In genomic region chr4:21569638-21570037, GRCh38 we compare ENCODE assay signal across 24 cellular contexts.
"Had no signal": no experiment of that assay in that cellular context is flagged by ENCODE, and none has a peak within 500 bp of the region (broad histone marks: within the 10 kb centered on the region; RNA-seq: fewer than 3 reads in every experiment).

No MANE protein-coding gene starts in this region.

- H3K4me1 Mint-ChIP-seq: memory B cell; naive B cell; nephron; stimulated activated naive B cell treated with anti-CD40 and anti-IgM and Interleukin-4, amounts not matched to agents 10 μg/mL and 1 μg/mL and 100 μg/mL, for 72 hours; stimulated activated naive CD8-positive, alpha-beta T cell treated with anti-CD3 and anti-CD28 coated beads, Interleukin-15, amount 100 ng/mL, for 72 hours had no signal

- H3K4me3 ChIP-seq: colonic mucosa, left ventricle myocardium inferior, lower lobe of right lung, psoas muscle, sigmoid colon, skin epidermis, thoracic aorta, transverse colon had no signal

- H3K27ac ChIP-seq: colonic mucosa, foreskin keratinocyte, left ventricle myocardium inferior, lower lobe of right lung, neutrophil, psoas muscle, sigmoid colon, skin epidermis, thoracic aorta, transverse colon had no signal

- H3K9me3 ChIP-seq: colonic mucosa, left ventricle myocardium inferior, lower lobe of right lung, neutrophil, psoas muscle, sigmoid colon, thoracic aorta, transverse colon had no signal

- H3K36me3 Mint-ChIP-seq: memory B cell; naive B cell; stimulated activated naive B cell treated with anti-CD40 and anti-IgM and Interleukin-4, amounts not matched to agents 10 μg/mL and 1 μg/mL and 100 μg/mL, for 72 hours had no signal

- H3K27me3 ChIP-seq: colonic mucosa, foreskin keratinocyte, neutrophil, sigmoid colon, transverse colon had no signal

- H3K27me3 Mint-ChIP-seq: memory B cell; naive B cell; stimulated activated naive B cell treated with anti-CD40 and anti-IgM and Interleukin-4, amounts not matched to agents 10 μg/mL and 1 μg/mL and 100 μg/mL, for 72 hours; stimulated activated naive CD8-positive, alpha-beta T cell treated with anti-CD3 and anti-CD28 coated beads, Interleukin-15, amount 100 ng/mL, for 72 hours had no signal

- H3K36me3 ChIP-seq: colonic mucosa, left ventricle myocardium inferior, lower lobe of right lung, neutrophil, sigmoid colon, thoracic aorta, transverse colon had no signal

- ATAC-seq: foreskin keratinocyte; left cardiac atrium; lower lobe of right lung; psoas muscle; stimulated activated naive B cell treated with anti-CD40 and anti-IgM and Interleukin-4, amounts not matched to agents 10 μg/mL and 1 μg/mL and 100 μg/mL, for 72 hours; stimulated activated naive CD8-positive, alpha-beta T cell treated with anti-CD3 and anti-CD28 coated beads, Interleukin-15, amount 100 ng/mL, for 72 hours had no signal

- DNase-seq: cerebellar nuclear complex; colonic mucosa; dermis blood vessel endothelial cell; erythroblast; foreskin keratinocyte; kidney; left cardiac atrium; left ventricle myocardium inferior; lower lobe of right lung; naive B cell; psoas muscle; retina; sigmoid colon; stimulated activated CD4-positive, alpha-beta T cell treated with anti-CD3 and anti-CD28 coated beads, Interleukin-2, amount 100 ng/mL, for 24 hours; stimulated activated CD4-positive, alpha-beta T cell treated with anti-CD3 and anti-CD28 coated beads, Interleukin-4, amount 100 ng/mL, for 4 hours; stimulated activated naive B cell treated with anti-CD40 and anti-IgM and Interleukin-4, amounts not matched to agents 10 μg/mL and 1 μg/mL and 100 μg/mL, for 72 hours; stimulated activated naive CD8-positive, alpha-beta T cell treated with anti-CD3 and anti-CD28 coated beads, Interleukin-15, amount 100 ng/mL, for 72 hours; transverse colon had no signal

- FAIRE-seq: endothelial cell of umbilical vein, kidney had no signal

- H3K27ac Mint-ChIP-seq: memory B cell; nephron; stimulated activated naive B cell treated with anti-CD40 and anti-IgM and Interleukin-4, amounts not matched to agents 10 μg/mL and 1 μg/mL and 100 μg/mL, for 72 hours; stimulated activated naive CD8-positive, alpha-beta T cell treated with anti-CD3 and anti-CD28 coated beads, Interleukin-15, amount 100 ng/mL, for 72 hours had no signal

- H3K4me1 ChIP-seq: colonic mucosa, foreskin keratinocyte, left ventricle myocardium inferior, lower lobe of right lung, psoas muscle, sigmoid colon, transverse colon had no signal

- H3K4me3 Mint-ChIP-seq: memory B cell; naive B cell; nephron; stimulated activated naive B cell treated with anti-CD40 and anti-IgM and Interleukin-4, amounts not matched to agents 10 μg/mL and 1 μg/mL and 100 μg/mL, for 72 hours; stimulated activated naive CD8-positive, alpha-beta T cell treated with anti-CD3 and anti-CD28 coated beads, Interleukin-15, amount 100 ng/mL, for 72 hours had no signal

- H3K9me3 Mint-ChIP-seq: nephron had no signal
